ENCODE assay signal across 8 cellular contexts in genomic region chr2:240983361-240983995, GRCh38. TPM values are rescaled to one million over a fixed set of nuclear protein-coding genes. Genes with fewer than 3 reads are reported as not detected.
DNase-seq lines count a peak whose midpoint lies in the region; ATAC-seq, FAIRE-seq and TF ChIP-seq lines count a peak whose summit lies in the region.

No MANE protein-coding gene starts in this region.

- H3K9me3 ChIP-seq in GM12878 (replicated peaks; ENCODE audit: control insufficient read depth, insufficient read depth, low read length): no peaks in the 10 kb centered on the region
- peaks cover 0 to 6% (median 0%) of the 10 kb centered on the region in 4 donors for H3K9me3 ChIP-seq in tibial nerve

- H3K36me3 ChIP-seq in GM12878 (ENCODE audit: control insufficient read depth in 2 of 2, insufficient read depth in 2 of 2, low read length in 1 of 2) (no peaks in the 10 kb centered on the region), tibial nerve (no peaks in the 10 kb centered on the region)

- TF ChIP-seq EP300 in GM12878 (IDR thresholded peaks at IDR 0.05; ENCODE audit: borderline replicate concordance in 1 of 2, control insufficient read depth in 1 of 2, low read depth in 2 of 2, low read length in 2 of 2): no peak
- TF ChIP-seq EP300 in tibial nerve (IDR thresholded peaks at IDR 0.05): no peak

- H4K20me1 ChIP-seq in GM12878 (ENCODE audit: control insufficient read depth, insufficient read depth): no peaks in the 10 kb centered on the region

- BruUV-seq in GM12878 (replicated peaks; lab: Mats Ljungman, UMichigan): no TSS peak

- H3K27ac ChIP-seq in GM12878 (ENCODE audit: control insufficient read depth, insufficient read depth) (no peak overlapping the region), tibial nerve (no peak overlapping the region)

- POLR2A ChIA-PET in GM12878 (lab: Charles Lee): no interaction called here

- DNase-seq in NCI-H82 (lab: John Stamatoyannopoulos, UW) (peak; percentile 60), NCI-H82 treated with DMSO at 0.1 percent for 48 hours (lab: John Stamatoyannopoulos, UW; ENCODE audit: unreplicated experiment) (no peak), NOMO-1 (lab: John Stamatoyannopoulos, UW; ENCODE audit: unreplicated experiment in 2 of 2) (peak; percentile 35 to 46), GM12878 (ENCODE audit: low read depth, low spot score) (no peak), left colon (peak; percentile 28 to 56), tibial nerve (ENCODE audit: low spot score in 2 of 2) (peak in 1 of 2 donors; percentile 12), mesenteric fat pad (ENCODE audit: low spot score) (no peak)

- ATAC-seq in GM12878: peak; percentile 92
- ATAC-seq in left colon: peak; percentile 80
- ATAC-seq in GM18907 (IDR thresholded peaks at IDR 0.05; ENCODE audit: unreplicated experiment): no peak

- FAIRE-seq in GM12878 (lab: Jason Lieb, UNC): no peak

- WGBS in GM12878 (ENCODE audit: insufficient coverage, insufficient replicate concordance, low lambda C conversion rate, missing lambda C conversion rate): 3% methylated on average over 43 of the region's 45 CpGs
- WGBS in tibial nerve, 2 donors: 16 to 25% methylated on average over 36 to 44 of the region's 45 CpGs

- CTCF ChIA-PET in GM12878 (lab: Yijun Ruan, JAX): interaction anchor here (0.9 to 1.4 kb wide), 3 partner anchors 9 to 75 kb away, joined by 3 to 4 read pairs (median 3); no protein-coding TSS in a partner anchor

- TF ChIP-seq CTCF in GM12878 (IDR thresholded peaks at IDR 0.05 in 2 of 3, conservative IDR thresholded peaks at IDR 0.05 in 1 of 3; ENCODE audit: control insufficient read depth in 2 of 3, extremely low read depth in 1 of 3, insufficient read depth in 1 of 3, low read depth in 3 of 3, low read length in 3 of 3): peak; percentile 57 to 63 (median 63)
- peak in 4 of 5 experiments; percentile 33 to 62 (median 38) for TF ChIP-seq CTCF in tibial nerve (IDR thresholded peaks at IDR 0.05)

- no peak for TF ChIP-seq POLR2A in GM12878 (IDR thresholded peaks at IDR 0.05; ENCODE audit: low read depth, low read length)
- no peak for TF ChIP-seq POLR2A in tibial nerve (IDR thresholded peaks at IDR 0.05)

- TF ChIP-seq RAD21 in GM12878 (IDR thresholded peaks at IDR 0.05; ENCODE audit: insufficient read depth, low read depth, low read length): peak; percentile 47

- H3K4me2 ChIP-seq in GM12878 (ENCODE audit: control insufficient read depth, insufficient read depth): no peak overlapping the region

- in situ Hi-C loops in GM12878 (cut with MboI): no loop called here

- SMC1A ChIA-PET in GM12878 (lab: Charles Lee; ENCODE audit: uncharacterized antibody, unreplicated experiment): no interaction called here

- H3K4me1 ChIP-seq in GM12878 (ENCODE audit: control insufficient read depth, insufficient read depth, low read length): peaks cover 13% of the 10 kb centered on the region
- H3K4me1 ChIP-seq in tibial nerve: peaks cover 7 to 45% (median 20%) of the 10 kb centered on the region in 4 donors

- RAD21 ChIA-PET in GM12878 (lab: Charles Lee; ENCODE audit: unreplicated experiment): no interaction called here

- no peak overlapping the region for H2AFZ ChIP-seq in GM12878 (ENCODE audit: control insufficient read depth, low read depth, low read length)

- intact Hi-C loops in GM12878 (cut with micrococcal nuclease; ENCODE audit: unreplicated experiment): no loop called here
- intact Hi-C loops in left colon (cut with DNase I, micrococcal nuclease): no loop called here

- H3K9ac ChIP-seq in GM12878 (ENCODE audit: control insufficient read depth, insufficient read depth, low read length): no peak overlapping the region

- H3K27me3 ChIP-seq in GM12878 (replicated peaks in 1 of 2; ENCODE audit: control insufficient read depth in 2 of 2, insufficient read depth in 2 of 2, low read length in 1 of 2) (peaks cover 0 to 5% of the 10 kb centered on the region in 2 experiments; a peak in 2 of 4 replicates), tibial nerve (no peaks in the 10 kb centered on the region)

- H3K4me3 ChIP-seq in GM12878 (no peak overlapping the region), tibial nerve (no peak overlapping the region)

- H3K79me2 ChIP-seq in GM12878 (ENCODE audit: control insufficient read depth, insufficient read depth, low read length): no peaks in the 10 kb centered on the region

TF ChIP-seq in GM12878, 131 proteins besides CTCF, POLR2A, EP300 and RAD21:
- TF ChIP-seq NFXL1 (IDR thresholded peaks at IDR 0.05; ENCODE audit: borderline replicate concordance) (no peak), RB1 (IDR thresholded peaks at IDR 0.05; ENCODE audit: borderline replicate concordance) (no peak), SMC3 (IDR thresholded peaks at IDR 0.05; ENCODE audit: borderline replicate concordance, low read length) (peak; percentile 47; the same call in 1 of the 2 replicates), HDAC6 (IDR thresholded peaks at IDR 0.05; ENCODE audit: unreplicated experiment) (peak; percentile 83)

RNA-seq across cellular contexts. Expression of gene SNED1, which starts 14.9 kb away (rescaled TPM):
- total RNA-seq in GM12878 (2013; cell fraction: nucleolus; rRNA removed): 70.4 and 84.1 TPM in 2 replicates
- total RNA-seq in GM12878 (2014; rRNA removed) (4.4 and 7.6 TPM in 2 replicates), GM12878 (2014; rRNA removed; fragmentation: Illumina TruSeq; extraction: Trizol) (3.4 TPM in 2 replicates), GM12878 (2021) (5.5 and 7.3 TPM in 2 replicates), left colon (10 to 100 TPM in 1 of 2 donors, 1 to 10 TPM in 1; 9.4 to 10.1 TPM), tibial nerve (100 to 1,000 TPM; 116 to 226 (median 141) TPM), mesenteric fat pad (58.0 TPM)
- 0.97 TPM for polyA plus RNA-seq in GM12878 (2011; ENCODE audit: low read depth)
- polyA plus RNA-seq in GM12878 (2011; rRNA removed) (3.6 and 4.4 TPM in 2 replicates), GM12878 (2014; fragmentation: Illumina TruSeq; extraction: Trizol) (0.17 and 1.3 TPM in 2 replicates), GM12878 (2014; fragmentation: Nextera tagmentation; extraction: Ambion mirVana) (under 1 TPM; 0.05 to 0.18 TPM), GM12878 (2014; rRNA removed) (6.5 and 8.4 TPM in 2 replicates), GM12878 (2016; fragmentation: Nextera tagmentation; extraction: Ambion mirVana) (1 to 10 TPM; 1.7 to 2.5 TPM)
- 4.7 and 6.9 TPM in 2 replicates for polyA plus RNA-seq in GM12878 (2011; cell fraction: cytosol; rRNA removed)
- polyA plus RNA-seq in GM12878 (2011; cell fraction: nucleus; rRNA removed): 24.3 and 25.9 TPM in 2 replicates
- polyA plus RNA-seq in GM12878 (2012): 1.3 and 1.4 TPM in 2 replicates
- polyA minus RNA-seq in GM12878 (2011; rRNA and poly(A)+ RNA removed): 4.2 and 15.9 TPM in 2 replicates
- polyA minus RNA-seq in GM12878 (2011; cell fraction: cytosol; rRNA and poly(A)+ RNA removed): 1.1 and 3.3 TPM in 2 replicates
- 14.7 and 21.0 TPM in 2 replicates for polyA minus RNA-seq in GM12878 (2011; cell fraction: nucleus; rRNA and poly(A)+ RNA removed)

Comparison
In these comparisons a context has a peak if more than half of its experiments do, and no peak if none do; other contexts are left out.
1. DNase-seq: peak in NCI-H82 (single experiment), NOMO-1 (2 of 2) and left colon (2 of 2); none in NCI-H82 treated with DMSO at 0.1 percent for 48 hours (single experiment), GM12878 (single experiment) and mesenteric fat pad (single experiment).